ENCODE assay signal across 22 cellular contexts in genomic region chr21:15966651-15967050, GRCh38.
"Had no signal": no experiment of that assay in that cellular context is flagged by ENCODE, and none has a peak within 500 bp of the region (broad histone marks: within the 10 kb centered on the region; RNA-seq: fewer than 3 reads in every experiment).

No MANE protein-coding gene starts in this region.

- H3K36me3 ChIP-seq: gastroesophageal sphincter, heart left ventricle, neutrophil, pancreas, spleen, tibial artery had no signal

- H3K4me2 ChIP-seq: hepatocyte had no signal

- H3K27ac ChIP-seq: foreskin keratinocyte, gastroesophageal sphincter, heart left ventricle, hepatocyte, neutrophil, pancreas, spleen, testis, tibial artery had no signal

- H3K4me3 ChIP-seq: gastroesophageal sphincter, heart left ventricle, hepatocyte, lung, pancreas, spleen, testis, tibial artery had no signal

- H3K79me2 ChIP-seq: hepatocyte had no signal

- H2AFZ ChIP-seq: hepatocyte had no signal

- H3K27me3 ChIP-seq: foreskin keratinocyte, gastroesophageal sphincter, heart left ventricle, hepatocyte, neutrophil, pancreas, spleen, testis, tibial artery had no signal

- ATAC-seq: effector memory CD8-positive, alpha-beta T cell; foreskin keratinocyte; gastroesophageal sphincter; heart left ventricle; left lobe of liver; natural killer cell; pancreas; stimulated activated memory B cell treated with anti-CD40 and anti-IgM and Interleukin-4, amounts not matched to agents 10 μg/mL and 1 μg/mL and 100 μg/mL, for 72 hours; stimulated activated naive CD8-positive, alpha-beta T cell treated with anti-CD3 and anti-CD28 coated beads, Interleukin-15, Interleukin-2, amounts not matched to agents 100 U/mL and 50 U/mL, for 24 hours had no signal

- H3K4me1 ChIP-seq: gastroesophageal sphincter, heart left ventricle, pancreas, spleen, testis had no signal

- DNase-seq: cerebellar nuclear complex; cortex of kidney; effector memory CD8-positive, alpha-beta T cell; erythroblast; foreskin keratinocyte; heart left ventricle; kidney; natural killer cell; pancreas; spleen; stimulated activated CD4-positive, alpha-beta T cell treated with anti-CD3 and anti-CD28 coated beads, Interleukin-4, amount 100 ng/mL, for 4 hours; stimulated activated naive CD8-positive, alpha-beta T cell treated with anti-CD3 and anti-CD28 coated beads, Interleukin-15, Interleukin-2, amounts not matched to agents 100 U/mL and 50 U/mL, for 24 hours; substantia nigra; testis; tibial artery had no signal

- H3K9me3 ChIP-seq: gastroesophageal sphincter, heart left ventricle, neutrophil, pancreas, spleen, testis, tibial artery had no signal

- FAIRE-seq: endometrium, kidney, pancreas had no signal
